Comparison of ENCODE assay signal across 12 cellular contexts in the genomic region with DNA sequence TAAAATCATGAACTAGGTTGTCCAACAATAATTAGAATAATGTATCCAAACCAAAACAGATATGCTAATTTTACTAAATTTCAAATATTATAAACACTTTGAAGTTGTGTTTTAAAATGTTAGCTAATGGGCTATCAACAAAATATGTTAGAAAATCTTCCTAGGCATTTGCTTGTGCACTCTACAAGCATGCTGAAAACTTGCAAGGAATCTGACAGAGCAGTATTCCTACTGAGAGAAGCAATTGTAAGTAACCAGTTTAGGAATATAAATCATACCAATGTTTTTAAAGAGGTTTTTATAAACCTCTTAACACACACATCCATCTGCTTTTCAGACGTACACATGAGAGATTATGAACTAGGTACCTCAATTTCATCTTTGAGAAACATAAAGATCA.
DNase-seq lines count a peak whose midpoint lies in the region; ATAC-seq, FAIRE-seq and TF ChIP-seq lines count a peak whose summit lies in the region.
"Had no signal": no experiment of that assay in that cellular context is flagged by ENCODE, and none has a peak within 500 bp of the region (broad histone marks: within the 10 kb centered on the region; RNA-seq: fewer than 3 reads in every experiment).

No MANE protein-coding gene starts in this region.

- no peak overlapping the region for H3K4me2 ChIP-seq in osteoblast (ENCODE audit: insufficient read depth, low read length)
- H3K4me2 ChIP-seq: BLaER1, GM23338 had no signal

- H3K27me3 ChIP-seq in dorsolateral prefrontal cortex (no peaks in the 10 kb centered on the region), osteoblast (ENCODE audit: insufficient read depth, low read length) (no peaks in the 10 kb centered on the region)
- H3K27me3 ChIP-seq: BLaER1 had no signal

- H2AFZ ChIP-seq in osteoblast (ENCODE audit: low read length): no peak overlapping the region
- H2AFZ ChIP-seq: GM23338 had no signal

- H3K27ac ChIP-seq in dorsolateral prefrontal cortex: peak overlapping the region in 58 of 59 donors; percentile 54 to 97 (median 87)
- H3K27ac ChIP-seq in osteoblast (ENCODE audit: low read depth, low read length): peak overlapping the region; percentile 40
- H3K27ac ChIP-seq: BLaER1, RWPE1 had no signal

- peak; percentile 25 for DNase-seq in NCI-H524 treated with DMSO at 0.1 percent for 48 hours (lab: John Stamatoyannopoulos, UW)
- no peak for DNase-seq in dorsolateral prefrontal cortex
- no peak for DNase-seq in osteoblast (ENCODE audit: insufficient read length, low spot score, missing footprints)
- DNase-seq in AML-193 (lab: John Stamatoyannopoulos, UW): no peak
- DNase-seq: CD8-positive, alpha-beta memory T cell; Kasumi-1 had no signal

- peaks cover 3% of the 10 kb centered on the region for H3K4me1 ChIP-seq in osteoblast (ENCODE audit: insufficient read depth, low read length)
- H3K4me1 ChIP-seq: BLaER1 had no signal

- FAIRE-seq in G401.6 (lab: Jason Lieb, UNC): peak; percentile 66

- peaks cover 4% of the 10 kb centered on the region for H3K36me3 ChIP-seq in osteoblast (ENCODE audit: insufficient read depth, low read length)

- TF ChIP-seq CTCF in dorsolateral prefrontal cortex (IDR thresholded peaks at IDR 0.05 in 54 of 56, conservative IDR thresholded peaks at IDR 0.05 in 2 of 56; ENCODE audit: low read depth in 1 of 56, partially characterized antibody in 56 of 56) (no peak), osteoblast (IDR thresholded peaks at IDR 0.05; ENCODE audit: extremely low read depth, low read depth, low read length) (no peak)

- H3K9me3 ChIP-seq in osteoblast (ENCODE audit: low read depth, low read length): no peaks in the 10 kb centered on the region
- H3K9me3 ChIP-seq: BLaER1 had no signal

- intact Hi-C loops in dorsolateral prefrontal cortex (cut with DNase I): loop anchor here (2.0 to 10.0 kb wide), 3 partner anchors 104 to 360 kb away; no protein-coding TSS in a partner anchor

- H3K4me3 ChIP-seq in dorsolateral prefrontal cortex (peak overlapping the region in 1 of 59 donors; percentile 5), osteoblast (ENCODE audit: insufficient read depth, low read length) (no peak overlapping the region)
- H3K4me3 ChIP-seq: BLaER1, GM23338 had no signal

- no peak for ATAC-seq in GM21423 (IDR thresholded peaks at IDR 0.05; ENCODE audit: unreplicated experiment)
- no peak for ATAC-seq in GM21576 (IDR thresholded peaks at IDR 0.05; ENCODE audit: unreplicated experiment)
- ATAC-seq: GM23338 had no signal

- H4K20me1 ChIP-seq in osteoblast (ENCODE audit: insufficient read depth, low read length): no peaks in the 10 kb centered on the region
- H4K20me1 ChIP-seq: BLaER1 had no signal

- no peaks in the 10 kb centered on the region for H3K79me2 ChIP-seq in osteoblast (ENCODE audit: insufficient read depth, low read length)
